ENCODE assay signal across 33 cellular contexts in genomic region chr20:44393608-44394519, GRCh38. TPM values are rescaled to one million over a fixed set of nuclear protein-coding genes. Genes with fewer than 3 reads are reported as not detected.
"Had no signal": no experiment of that assay in that cellular context is flagged by ENCODE, and none has a peak within 500 bp of the region (broad histone marks: within the 10 kb centered on the region; RNA-seq: fewer than 3 reads in every experiment).

No MANE protein-coding gene starts in this region.

- H3K4me1 Mint-ChIP-seq: activated naive CD8-positive, alpha-beta T cell treated with anti-CD3 and anti-CD28 coated beads for 36 hours had no signal

- DNase-seq: activated CD4-positive, alpha-beta T cell treated with anti-CD3 and anti-CD28 coated beads for 48 hours; activated CD4-positive, alpha-beta T cell treated with anti-CD3 and anti-CD28 coated beads, Interleukin-2, amount 50 U/mL, for 48 hours; activated CD8-positive, alpha-beta memory T cell treated with anti-CD3 and anti-CD28 coated beads, Interleukin-2, amount 50 U/mL, for 4 hours; activated effector memory CD4-positive, alpha-beta T cell treated with anti-CD3 and anti-CD28 coated beads, Interleukin-2, amount 50 U/mL, for 16 hours; activated naive CD4-positive, alpha-beta T cell treated with anti-CD3 and anti-CD28 coated beads for 36 hours; activated naive CD8-positive, alpha-beta T cell treated with anti-CD3 and anti-CD28 coated beads for 36 hours; activated T-cell treated with anti-CD3 and anti-CD28 coated beads, Interleukin-2, amount 50 U/mL, for 1 hour; aorta; dorsolateral prefrontal cortex; effector memory CD8-positive, alpha-beta T cell; foreskin fibroblast; hypothalamus; left ventricle myocardium inferior; naive B cell; pancreas; psoas muscle; stimulated activated CD4-positive, alpha-beta T cell treated with anti-CD3 and anti-CD28 coated beads, Interleukin-15, amount 100 ng/mL, for 24 hours; stimulated activated CD4-positive, alpha-beta T cell treated with anti-CD3 and anti-CD28 coated beads, Interleukin-2, amount 100 ng/mL, for 24 hours; stimulated activated naive B cell treated with anti-CD40 and anti-IgM and Interleukin-4, amounts not matched to agents 10 μg/mL and 1 μg/mL and 100 μg/mL, for 72 hours; stomach; tibial artery; uterus had no signal

- H3K27ac Mint-ChIP-seq: activated naive CD4-positive, alpha-beta T cell treated with anti-CD3 and anti-CD28 coated beads for 36 hours; activated naive CD8-positive, alpha-beta T cell treated with anti-CD3 and anti-CD28 coated beads for 36 hours; activated T-helper 1 cell treated with anti-CD3 and anti-CD28 coated beads, Interleukin-12 subunit alpha, Interleukin-12 subunit beta, Interleukin-2, Interleukin-4 antibody, amounts not matched to agents 30 ng/mL and 10 ng/mL and 1 ng/mL, durations not matched to agents 14 hours and 24 hours and 36 hours; effector memory CD8-positive, alpha-beta T cell; stimulated activated naive B cell treated with anti-CD40 and anti-IgM and Interleukin-4, amounts not matched to agents 10 μg/mL and 1 μg/mL and 100 μg/mL, for 72 hours had no signal

- ATAC-seq: activated CD4-positive, CD25-positive, alpha-beta regulatory T cell treated with anti-CD3 and anti-CD28 coated beads, Interleukin-2, amount 50 U/mL, for 24 hours; effector memory CD8-positive, alpha-beta T cell; psoas muscle; stimulated activated naive B cell treated with anti-CD40 and anti-IgM and Interleukin-4, amounts not matched to agents 10 μg/mL and 1 μg/mL and 100 μg/mL, for 72 hours had no signal

- H3K4me3 Mint-ChIP-seq: activated naive CD4-positive, alpha-beta T cell treated with anti-CD3 and anti-CD28 coated beads for 36 hours; activated naive CD8-positive, alpha-beta T cell treated with anti-CD3 and anti-CD28 coated beads for 36 hours; activated T-helper 1 cell treated with anti-CD3 and anti-CD28 coated beads, Interleukin-12 subunit alpha, Interleukin-12 subunit beta, Interleukin-2, Interleukin-4 antibody, amounts not matched to agents 30 ng/mL and 10 ng/mL and 1 ng/mL, durations not matched to agents 14 hours and 24 hours and 36 hours; effector memory CD8-positive, alpha-beta T cell; stimulated activated naive B cell treated with anti-CD40 and anti-IgM and Interleukin-4, amounts not matched to agents 10 μg/mL and 1 μg/mL and 100 μg/mL, for 72 hours had no signal

- H3K9me3 Mint-ChIP-seq: activated naive CD4-positive, alpha-beta T cell treated with anti-CD3 and anti-CD28 coated beads for 36 hours; activated naive CD8-positive, alpha-beta T cell treated with anti-CD3 and anti-CD28 coated beads for 36 hours; activated T-helper 1 cell treated with anti-CD3 and anti-CD28 coated beads, Interleukin-12 subunit alpha, Interleukin-12 subunit beta, Interleukin-2, Interleukin-4 antibody, amounts not matched to agents 30 ng/mL and 10 ng/mL and 1 ng/mL, durations not matched to agents 14 hours and 24 hours and 36 hours; effector memory CD8-positive, alpha-beta T cell; naive B cell; stimulated activated naive B cell treated with anti-CD40 and anti-IgM and Interleukin-4, amounts not matched to agents 10 μg/mL and 1 μg/mL and 100 μg/mL, for 72 hours had no signal

- H3K36me3 Mint-ChIP-seq: activated naive CD8-positive, alpha-beta T cell treated with anti-CD3 and anti-CD28 coated beads for 36 hours; naive B cell; stimulated activated naive B cell treated with anti-CD40 and anti-IgM and Interleukin-4, amounts not matched to agents 10 μg/mL and 1 μg/mL and 100 μg/mL, for 72 hours had no signal

RNA-seq across cellular contexts. Expression of gene HNF4A, which starts 38.4 kb away (rescaled TPM):
- total RNA-seq: activated CD8-positive, alpha-beta memory T cell treated with anti-CD3 and anti-CD28 coated beads for 36 hours; activated naive CD4-positive, alpha-beta T cell treated with anti-CD3 and anti-CD28 coated beads for 36 hours; activated naive CD8-positive, alpha-beta T cell treated with anti-CD3 and anti-CD28 coated beads for 36 hours; activated T-helper 1 cell treated with anti-CD3 and anti-CD28 coated beads, Interleukin-12 subunit alpha, Interleukin-12 subunit beta, Interleukin-2, Interleukin-4 antibody, amounts not matched to agents 30 ng/mL and 10 ng/mL and 1 ng/mL, durations not matched to agents 14 hours and 24 hours and 36 hours; aorta; endothelial cell of umbilical vein; left ventricle myocardium inferior; lung microvascular endothelial cell; suprapubic skin; T-helper 1 cell treated with Interleukin-12 subunit alpha and Interleukin-12 subunit beta and Interleukin-4 antibody, amounts not matched to agents 30 ng/mL and 1 ng/mL, for 36 hours had no signal

RNA-seq across cellular contexts. Expression of gene R3HDML, which starts 57.0 kb away (rescaled TPM):
- total RNA-seq: activated CD8-positive, alpha-beta memory T cell treated with anti-CD3 and anti-CD28 coated beads for 36 hours; activated naive CD4-positive, alpha-beta T cell treated with anti-CD3 and anti-CD28 coated beads for 36 hours; activated naive CD8-positive, alpha-beta T cell treated with anti-CD3 and anti-CD28 coated beads for 36 hours; activated T-helper 1 cell treated with anti-CD3 and anti-CD28 coated beads, Interleukin-12 subunit alpha, Interleukin-12 subunit beta, Interleukin-2, Interleukin-4 antibody, amounts not matched to agents 30 ng/mL and 10 ng/mL and 1 ng/mL, durations not matched to agents 14 hours and 24 hours and 36 hours; adrenal gland; aorta; body of pancreas; dorsolateral prefrontal cortex; endothelial cell of umbilical vein; left ventricle myocardium inferior; lung microvascular endothelial cell; mesenteric fat pad; mucosa of gallbladder; pancreas; psoas muscle; stomach; suprapubic skin; T-helper 1 cell treated with Interleukin-12 subunit alpha and Interleukin-12 subunit beta and Interleukin-4 antibody, amounts not matched to agents 30 ng/mL and 1 ng/mL, for 36 hours; uterus had no signal
